In the genomic region with DNA sequence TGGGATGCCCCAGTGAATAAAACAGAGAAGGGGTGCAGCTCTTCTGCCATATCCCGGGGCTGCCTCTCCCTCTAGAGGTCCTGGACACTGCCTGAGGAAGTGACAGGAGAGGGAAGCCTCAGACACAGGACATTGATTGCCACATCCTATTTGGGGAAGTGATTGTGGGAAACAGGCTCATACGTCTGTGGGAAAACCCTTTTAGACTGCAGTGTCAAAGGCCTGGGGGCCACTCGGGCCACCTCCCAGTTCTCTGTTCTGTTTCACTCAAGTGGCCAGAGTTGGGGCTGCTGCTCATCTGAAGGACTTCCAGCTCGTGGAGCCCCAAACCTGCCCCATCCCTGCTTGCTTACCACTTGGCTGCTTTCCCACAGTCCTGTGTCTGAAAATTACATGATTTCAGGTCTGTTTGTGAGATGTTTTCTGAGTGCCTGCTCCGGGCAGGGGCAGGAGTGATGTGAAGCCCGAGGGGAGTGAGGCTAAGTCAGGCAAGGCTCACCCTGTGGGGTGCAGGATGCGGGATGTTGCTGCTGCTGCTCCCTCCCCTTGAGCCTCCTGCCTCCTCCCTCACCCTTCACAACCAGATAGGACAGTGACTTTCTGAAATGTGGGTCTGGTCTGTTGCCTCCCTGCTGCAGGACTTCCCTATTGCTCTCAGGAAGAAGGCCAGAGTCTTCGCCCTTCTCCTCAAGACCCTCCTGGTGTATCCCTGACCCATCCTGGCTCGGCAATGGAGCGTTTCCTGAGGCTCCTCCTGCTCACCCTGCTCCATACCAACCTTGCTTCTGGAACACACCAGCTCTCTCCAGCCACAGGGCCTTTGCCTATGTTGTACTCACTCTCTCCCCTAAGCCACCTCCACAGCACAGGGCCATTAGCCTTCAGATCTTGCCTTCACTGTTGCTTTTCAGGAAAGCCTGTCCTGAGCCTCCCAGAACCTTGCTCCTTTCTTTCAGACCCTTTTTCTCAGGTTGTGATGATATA, we compare ENCODE assay signal across 1 cellular context.
TF ChIP-seq lines count a peak whose summit lies in the region.

No MANE protein-coding gene starts in this region.

TF ChIP-seq in H1, 55 proteins besides CTCF, POLR2A, EP300 and RAD21:
- no peak for TF ChIP-seq KDM4A (IDR thresholded peaks at IDR 0.05; ENCODE audit: low read depth, low read length, severe bottlenecking)
- TF ChIP-seq CHD1 (IDR thresholded peaks at IDR 0.05; ENCODE audit: low read depth, low read length) = no peak
- no peak for TF ChIP-seq MAX (IDR thresholded peaks at IDR 0.05)
- TF ChIP-seq NRF1 (IDR thresholded peaks at IDR 0.05; ENCODE audit: low read depth, low read length) = no peak
- TF ChIP-seq HDAC6 (IDR thresholded peaks at IDR 0.05; ENCODE audit: low read depth, low read length) = no peak
- no peak for TF ChIP-seq NANOG (IDR thresholded peaks at IDR 0.05; ENCODE audit: insufficient read depth, low read depth, low read length, poor library complexity, severe bottlenecking)
- TF ChIP-seq SIN3A (conservative IDR thresholded peaks at IDR 0.05 in 1 of 2, IDR thresholded peaks at IDR 0.05 in 1 of 2; ENCODE audit: low read depth in 1 of 2, low read length in 2 of 2) = no peak
- no peak for TF ChIP-seq RBBP5 (IDR thresholded peaks at IDR 0.05; ENCODE audit: borderline replicate concordance, low read depth, low read length)
- TF ChIP-seq ATF3 (IDR thresholded peaks at IDR 0.05; ENCODE audit: insufficient read depth, low read depth, low read length) = no peak
- TF ChIP-seq TCF12 (IDR thresholded peaks at IDR 0.05; ENCODE audit: low read depth, low read length) = no peak
